ENCODE assay signal across 8 cellular contexts in genomic region chr16:1057252-1057932, GRCh38. TPM values are rescaled to one million over a fixed set of nuclear protein-coding genes. Genes with fewer than 3 reads are reported as not detected.
A peak's percentile ranks its signal among the peaks of the same experiment; 100 is the strongest.
DNase-seq lines count a peak whose midpoint lies in the region; ATAC-seq, FAIRE-seq and TF ChIP-seq lines count a peak whose summit lies in the region.

No MANE protein-coding gene starts in this region.

- H3K27me3 Mint-ChIP-seq in activated CD8-positive, alpha-beta T cell treated with anti-CD3 and anti-CD28 coated beads for 36 hours: no peaks in the 10 kb centered on the region

- no peaks in the 10 kb centered on the region for H3K4me1 ChIP-seq in endothelial cell of umbilical vein (ENCODE audit: control insufficient read depth, extremely low read depth, insufficient read depth, low read length)
- H3K4me1 ChIP-seq in prostate gland (replicated peaks): peaks cover 3% of the 10 kb centered on the region

- H3K4me2 ChIP-seq in endothelial cell of umbilical vein (ENCODE audit: insufficient read depth, low read length): no peak overlapping the region

- H3K27ac ChIP-seq in endothelial cell of umbilical vein (ENCODE audit: insufficient read depth, low read depth, low read length) (no peak overlapping the region), prostate gland (no peak overlapping the region)

- DNase-seq in AG08395 (ENCODE audit: low spot score) (peak; percentile 59), HT-29 (ENCODE audit: low spot score) (peak; percentile 57), endothelial cell of umbilical vein (ENCODE audit: low read depth, low spot score) (peak; percentile 16), prostate gland (ENCODE audit: low spot score) (peak; percentile 35), NCI-H1436 treated with DMSO at 0.1 percent for 48 hours (lab: John Stamatoyannopoulos, UW) (no peak)
- DNase-seq in activated CD8-positive, alpha-beta T cell treated with anti-CD3 and anti-CD28 coated beads for 36 hours: peak; percentile 77

- TF ChIP-seq POLR2A in endothelial cell of umbilical vein (IDR thresholded peaks at IDR 0.05; ENCODE audit: low read depth, low read length): no peak
- TF ChIP-seq POLR2A in prostate gland (IDR thresholded peaks at IDR 0.05): no peak

- no TSS peak for BruUV-seq in endothelial cell of umbilical vein (replicated peaks; lab: Mats Ljungman, UMichigan)

- H3K9me1 ChIP-seq in endothelial cell of umbilical vein (replicated peaks; ENCODE audit: control insufficient read depth, extremely low read depth, insufficient read depth, low read length): no peaks in the 10 kb centered on the region

- no peak overlapping the region for H2AFZ ChIP-seq in endothelial cell of umbilical vein (ENCODE audit: low read depth, low read length)

- H3K36me3 Mint-ChIP-seq in activated CD8-positive, alpha-beta T cell treated with anti-CD3 and anti-CD28 coated beads for 36 hours (ENCODE audit: low read depth): no peaks in the 10 kb centered on the region

- TF ChIP-seq CTCF in activated CD8-positive, alpha-beta T cell treated with anti-CD3 and anti-CD28 coated beads for 36 hours (IDR thresholded peaks at IDR 0.05): peak; percentile 96
- TF ChIP-seq CTCF in endothelial cell of umbilical vein (IDR thresholded peaks at IDR 0.05; ENCODE audit: extremely low read depth in 1 of 2, insufficient read depth in 1 of 2, low read depth in 1 of 2, low read length in 2 of 2) (peak; percentile 86 to 95), prostate gland (IDR thresholded peaks at IDR 0.05) (peak; percentile 91 to 96 (median 96))

- H3K79me2 ChIP-seq in endothelial cell of umbilical vein (ENCODE audit: control insufficient read depth, insufficient read depth, low read length): no peaks in the 10 kb centered on the region

- WGBS in prostate gland: 41% methylated on average over 17 of the region's 33 CpGs

- peak; percentile 76 for ATAC-seq in activated CD8-positive, alpha-beta T cell treated with anti-CD3 and anti-CD28 coated beads for 36 hours
- ATAC-seq in GM21423 (IDR thresholded peaks at IDR 0.05; ENCODE audit: unreplicated experiment) (no peak), GM21515 (IDR thresholded peaks at IDR 0.05; ENCODE audit: unreplicated experiment) (no peak)

- H3K9me3 ChIP-seq in endothelial cell of umbilical vein (replicated peaks; ENCODE audit: control insufficient read depth, insufficient read depth, low read length): no peaks in the 10 kb centered on the region
- H3K9me3 ChIP-seq in prostate gland: no peaks in the 10 kb centered on the region

- FAIRE-seq in endothelial cell of umbilical vein (lab: Jason Lieb, UNC): peak; percentile 28

- no peaks in the 10 kb centered on the region for H3K36me3 ChIP-seq in endothelial cell of umbilical vein (ENCODE audit: control insufficient read depth in 2 of 2, extremely low read depth in 1 of 2, insufficient read depth in 2 of 2, low read length in 2 of 2)
- no peaks in the 10 kb centered on the region for H3K36me3 ChIP-seq in prostate gland

- H3K4me1 Mint-ChIP-seq in activated CD8-positive, alpha-beta T cell treated with anti-CD3 and anti-CD28 coated beads for 36 hours (ENCODE audit: low read depth): no peaks in the 10 kb centered on the region

- dilution Hi-C loops in endothelial cell of umbilical vein (cut with MboI; ENCODE audit: extremely low pct_ligation_motif_present, low sequenced_read_pairs): no loop called here

- no peaks in the 10 kb centered on the region for H3K27me3 ChIP-seq in endothelial cell of umbilical vein (ENCODE audit: control insufficient read depth in 2 of 2, insufficient read depth in 2 of 2, low read length in 2 of 2)
- H3K27me3 ChIP-seq in prostate gland (replicated peaks; ENCODE audit: insufficient read depth): no peaks in the 10 kb centered on the region

- no peaks in the 10 kb centered on the region for H4K20me1 ChIP-seq in endothelial cell of umbilical vein (replicated peaks; ENCODE audit: control insufficient read depth, extremely low read depth, insufficient read depth, low read length)

- intact Hi-C loops in activated CD8-positive, alpha-beta T cell treated with anti-CD3 and anti-CD28 coated beads for 36 hours (cut with micrococcal nuclease): loop anchor here (10.0 kb wide), 1 partner anchor 243 kb away; no protein-coding TSS in a partner anchor
- intact Hi-C loops in endothelial cell of umbilical vein (cut with micrococcal nuclease): loop anchor here (1.0 to 2.0 kb wide), 3 partner anchors 37 to 137 kb away; no protein-coding TSS in a partner anchor
- intact Hi-C loops in prostate gland (cut with DNase I): loop anchor here (2.0 kb wide), 1 partner anchor 245 kb away; no protein-coding TSS in a partner anchor

- peaks cover 4% of the 10 kb centered on the region for H3K9me3 Mint-ChIP-seq in activated CD8-positive, alpha-beta T cell treated with anti-CD3 and anti-CD28 coated beads for 36 hours

- no peak overlapping the region for H3K27ac Mint-ChIP-seq in activated CD8-positive, alpha-beta T cell treated with anti-CD3 and anti-CD28 coated beads for 36 hours

- no peak overlapping the region for H3K4me3 ChIP-seq in endothelial cell of umbilical vein (replicated peaks in 1 of 3; ENCODE audit: insufficient read depth in 1 of 3, low read depth in 1 of 3, low read length in 3 of 3)
- H3K4me3 ChIP-seq in prostate gland: no peak overlapping the region

- no peak overlapping the region for H3K9ac ChIP-seq in endothelial cell of umbilical vein (replicated peaks; ENCODE audit: extremely low read depth, insufficient read depth, low read length)

- H3K4me3 Mint-ChIP-seq in activated CD8-positive, alpha-beta T cell treated with anti-CD3 and anti-CD28 coated beads for 36 hours: no peak overlapping the region

- CTCF ChIA-PET in activated CD8-positive, alpha-beta T cell treated with anti-CD3 and anti-CD28 coated beads for 36 hours (lab: Charles Lee): interaction anchor here (0.6 to 2.6 kb wide), 22 partner anchors 9 to 338 kb away, joined by 3 to 13 read pairs (median 4); no protein-coding TSS in a partner anchor
- CTCF ChIA-PET in endothelial cell of umbilical vein (lab: Charles Lee): interaction anchor here (0.6 to 5.1 kb wide), 55 partner anchors 9 to 355 kb away, joined by 3 to 57 read pairs (median 4); partner anchors contain the start of genes CHTF18, LMF1, METRN and RPUSD1

- POLR2A ChIA-PET in activated CD8-positive, alpha-beta T cell treated with anti-CD3 and anti-CD28 coated beads for 36 hours (lab: Charles Lee): interaction anchor here (0.6 to 0.7 kb wide), 2 partner anchors 36 kb away, joined by 3 to 4 read pairs; no protein-coding TSS in a partner anchor
- POLR2A ChIA-PET in endothelial cell of umbilical vein (lab: Charles Lee): interaction anchor here (0.7 kb wide), 1 partner anchor 44 kb away, joined by 3 read pairs; no protein-coding TSS in a partner anchor

TF ChIP-seq in endothelial cell of umbilical vein, 7 proteins besides CTCF, POLR2A, EP300 and RAD21:
- TF ChIP-seq EZH2 (IDR thresholded peaks at IDR 0.05; ENCODE audit: borderline replicate concordance, low read depth, low read length, severe bottlenecking): no peak
- TF ChIP-seq MAX (IDR thresholded peaks at IDR 0.05; ENCODE audit: insufficient read depth, insufficient read length): no peak
TF ChIP-seq in endothelial cell of umbilical vein: peak in this region for 0.

RNA-seq across cellular contexts. Expression of gene SSTR5, which starts 15.2 kb away (rescaled TPM):
- 1.6 and 5.1 TPM in 2 replicates for total RNA-seq in HT-29 (2014; rRNA removed; shearing (Covaris generic))
- not detected for total RNA-seq in activated CD8-positive, alpha-beta T cell treated with anti-CD3 and anti-CD28 coated beads for 36 hours
- total RNA-seq in endothelial cell of umbilical vein: 0.24 TPM in 1 of 2 replicates, not detected in the other
- polyA plus RNA-seq in endothelial cell of umbilical vein: 0.52 and 0.65 TPM in 2 replicates
- 0.17 TPM in 2 replicates for polyA plus RNA-seq in endothelial cell of umbilical vein (2011; cell fraction: cytosol; rRNA removed)
- polyA plus RNA-seq in endothelial cell of umbilical vein (2011; cell fraction: nucleus; rRNA removed): 0.25 and 0.29 TPM in 2 replicates
- 0.20 and 0.94 TPM in 2 replicates for polyA plus RNA-seq in endothelial cell of umbilical vein (2012)
- 0.13 and 0.39 TPM in 2 replicates for polyA minus RNA-seq in endothelial cell of umbilical vein
- 0.72 TPM for polyA minus RNA-seq in endothelial cell of umbilical vein (2011; cell fraction: cytosol; rRNA and poly(A)+ RNA removed)
- 0.34 TPM in 1 of 2 replicates, not detected in the other for polyA minus RNA-seq in endothelial cell of umbilical vein (2011; cell fraction: nucleus; rRNA and poly(A)+ RNA removed)
- 1 to 10 TPM; 1.1 to 1.8 TPM for total RNA-seq in prostate gland

RNA-seq across cellular contexts. Expression of gene C1QTNF8, which starts 38.7 kb away (rescaled TPM):
- 0.10 TPM in 1 of 2 replicates, not detected in the other for total RNA-seq in HT-29 (2014; rRNA removed; shearing (Covaris generic))
- not detected for total RNA-seq in activated CD8-positive, alpha-beta T cell treated with anti-CD3 and anti-CD28 coated beads for 36 hours
- total RNA-seq in endothelial cell of umbilical vein (not detected in 2 replicates), prostate gland (under 1 TPM in 1 of 2 donors, not detected in 1; 0.34 TPM)
- polyA plus RNA-seq in endothelial cell of umbilical vein: not detected in 2 replicates
- not detected in 2 replicates for polyA plus RNA-seq in endothelial cell of umbilical vein (2011; cell fraction: cytosol; rRNA removed)
- polyA plus RNA-seq in endothelial cell of umbilical vein (2011; cell fraction: nucleus; rRNA removed): not detected in 2 replicates
- not detected in 2 replicates for polyA plus RNA-seq in endothelial cell of umbilical vein (2012)
- not detected in 2 replicates for polyA minus RNA-seq in endothelial cell of umbilical vein
- polyA minus RNA-seq in endothelial cell of umbilical vein (2011; cell fraction: cytosol; rRNA and poly(A)+ RNA removed): not detected
- polyA minus RNA-seq in endothelial cell of umbilical vein (2011; cell fraction: nucleus; rRNA and poly(A)+ RNA removed): not detected in 2 replicates
